ENCODE assay signal across 2 cellular contexts in genomic region chr5:713686-714085, GRCh38. TPM values are rescaled to one million over a fixed set of nuclear protein-coding genes. Genes with fewer than 3 reads are reported as not detected.
"Had no signal": no experiment of that assay in that cellular context is flagged by ENCODE, and none has a peak within 500 bp of the region (broad histone marks: within the 10 kb centered on the region; RNA-seq: fewer than 3 reads in every experiment).

No MANE protein-coding gene starts in this region.

RNA-seq across cellular contexts. Expression of gene TPPP, which starts 20.5 kb away (rescaled TPM):
- total RNA-seq: LHCN-M2, OCI-LY7 had no signal
